ENCODE assay signal across 8 cellular contexts in the genomic region with DNA sequence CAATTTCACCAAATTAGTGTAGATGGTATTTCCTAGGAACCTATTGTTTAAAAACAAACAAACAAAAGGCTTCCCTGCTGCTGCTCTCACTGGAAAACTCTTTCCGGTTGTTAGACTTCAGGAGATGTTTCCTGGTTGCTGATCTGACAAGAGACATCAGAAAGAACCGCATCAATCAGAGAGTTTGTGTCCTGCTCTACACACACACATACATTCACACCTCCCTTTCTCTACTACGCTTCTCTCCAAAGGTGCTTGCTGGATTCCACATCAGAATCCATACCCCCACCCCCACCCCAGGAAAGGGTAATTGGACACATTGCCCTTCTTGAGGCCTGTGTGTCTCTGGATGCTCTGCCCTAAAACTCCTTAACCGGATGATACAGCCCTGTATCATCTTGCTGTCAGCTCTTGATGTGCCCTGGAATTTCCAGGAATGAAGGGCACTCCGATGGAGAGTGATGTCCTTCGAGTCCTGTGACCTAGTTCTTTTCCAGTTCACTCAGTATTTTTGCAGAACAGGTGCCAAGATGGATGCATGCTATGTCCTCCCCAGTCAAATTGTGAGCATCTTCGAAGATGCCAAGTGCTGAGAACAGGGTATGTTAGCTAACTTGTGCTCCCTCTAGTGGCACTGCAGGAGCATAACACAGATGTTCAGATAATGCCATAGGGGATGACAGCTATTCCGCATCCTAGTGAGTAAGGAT.
DNase-seq lines count a peak whose midpoint lies in the region; ATAC-seq and TF ChIP-seq lines count a peak whose summit lies in the region.

No MANE protein-coding gene starts in this region.

- peak; percentile 28 to 81 (median 49) for TF ChIP-seq CTCF in ovary (IDR thresholded peaks at IDR 0.05)

- H3K27ac ChIP-seq in ovary, result no peak overlapping the region

- TF ChIP-seq EP300 in ovary (IDR thresholded peaks at IDR 0.05), result no peak

- no peaks in the 10 kb centered on the region for H3K36me3 ChIP-seq in ovary

- H3K36me3 Mint-ChIP-seq in activated naive CD4-positive, alpha-beta T cell treated with anti-CD3 and anti-CD28 coated beads, Interleukin-2, amount 10 ng/mL, durations not matched to agents 7 days and 5 days, result no peaks in the 10 kb centered on the region

- intact Hi-C loops in ovary (cut with DNase I), result loop anchor here in 1 of 4 donors (10.0 kb wide), 1 partner anchor 486 kb away; no protein-coding TSS in a partner anchor

- H3K4me1 Mint-ChIP-seq in activated naive CD4-positive, alpha-beta T cell treated with anti-CD3 and anti-CD28 coated beads, Interleukin-2, amount 10 ng/mL, durations not matched to agents 7 days and 5 days, result no peaks in the 10 kb centered on the region

- no peaks in the 10 kb centered on the region for H3K9me3 Mint-ChIP-seq in activated naive CD4-positive, alpha-beta T cell treated with anti-CD3 and anti-CD28 coated beads, Interleukin-2, amount 10 ng/mL, durations not matched to agents 7 days and 5 days

- H3K9me3 ChIP-seq in ovary, result no peaks in the 10 kb centered on the region

- peaks cover 8% of the 10 kb centered on the region for H3K27me3 Mint-ChIP-seq in activated naive CD4-positive, alpha-beta T cell treated with anti-CD3 and anti-CD28 coated beads, Interleukin-2, amount 10 ng/mL, durations not matched to agents 7 days and 5 days

- no peak overlapping the region for H3K27ac Mint-ChIP-seq in activated naive CD4-positive, alpha-beta T cell treated with anti-CD3 and anti-CD28 coated beads, Interleukin-2, amount 10 ng/mL, durations not matched to agents 7 days and 5 days

- ATAC-seq in GM21447 (IDR thresholded peaks at IDR 0.05; ENCODE audit: unreplicated experiment) (peak; percentile 81), HG03025 (IDR thresholded peaks at IDR 0.05; ENCODE audit: low FRiP score, unreplicated experiment) (no peak)

- H3K4me1 ChIP-seq in ovary (ENCODE audit: insufficient read depth), result no peaks in the 10 kb centered on the region

- H3K27me3 ChIP-seq in ovary, result no peaks in the 10 kb centered on the region

- CTCF ChIA-PET in activated naive CD4-positive, alpha-beta T cell treated with anti-CD3 and anti-CD28 coated beads, Interleukin-2, amount 10 ng/mL, durations not matched to agents 7 days and 5 days (lab: Charles Lee), result interaction anchor here (0.8 to 2.4 kb wide), 5 partner anchors 350 to 484 kb away, joined by 3 to 21 read pairs (median 6); no protein-coding TSS in a partner anchor

- WGBS in ovary, 3 donors, result 39 to 45% (median 40%) methylated on average over 8 of the region's 8 CpGs

- DNase-seq in EL (peak; percentile 39), HUDEP-2 (lab: John Stamatoyannopoulos, UW; ENCODE audit: unreplicated experiment in 76 of 76) (peak in 41 of 76 experiments; percentile 1 to 61 (median 24)), NOMO-1 treated with dmso at 0.1 percent for 144 hours (lab: John Stamatoyannopoulos, UW; ENCODE audit: unreplicated experiment) (peak; percentile 2), glomerular visceral epithelial cell (ENCODE audit: extremely low spot score) (peak; percentile 59), ovary (peak in 3 of 5 donors; percentile 10 to 32 (median 12))
- peak; percentile 31 for DNase-seq in activated naive CD4-positive, alpha-beta T cell treated with anti-CD3 and anti-CD28 coated beads, Interleukin-2, amount 10 ng/mL, durations not matched to agents 7 days and 5 days

- no peak overlapping the region for H3K4me3 ChIP-seq in ovary

- TF ChIP-seq POLR2A in ovary (IDR thresholded peaks at IDR 0.05), result no peak

- no peak overlapping the region for H3K4me3 Mint-ChIP-seq in activated naive CD4-positive, alpha-beta T cell treated with anti-CD3 and anti-CD28 coated beads, Interleukin-2, amount 10 ng/mL, durations not matched to agents 7 days and 5 days

Comparison
In these comparisons a context has a peak if more than half of its experiments do, and no peak if none do; other contexts are left out.
1. DNase-seq: peak in every context shown above with its lines; median percentile 59 in glomerular visceral epithelial cell; 39 in EL; 31 in activated naive CD4-positive, alpha-beta T cell treated with anti-CD3 and anti-CD28 coated beads, Interleukin-2, amount 10 ng/mL, durations not matched to agents 7 days and 5 days; 24 in HUDEP-2; 12 in ovary; 2 in NOMO-1 treated with dmso at 0.1 percent for 144 hours.